ENCODE assay signal across 10 cellular contexts in genomic region chr3:20141841-20142240, GRCh38.
DNase-seq lines count a peak whose midpoint lies in the region; ATAC-seq and TF ChIP-seq lines count a peak whose summit lies in the region.
"Had no signal": no experiment of that assay in that cellular context is flagged by ENCODE, and none has a peak within 500 bp of the region (broad histone marks: within the 10 kb centered on the region; RNA-seq: fewer than 3 reads in every experiment).

No MANE protein-coding gene starts in this region.

- peaks cover 24% of the 10 kb centered on the region for H3K36me3 Mint-ChIP-seq in nephron (ENCODE audit: low read depth)
- H3K36me3 Mint-ChIP-seq in activated naive CD8-positive, alpha-beta T cell treated with anti-CD3 and anti-CD28 coated beads, Interleukin-2, amount 50 U/mL, for 24 hours (ENCODE audit: low read depth): peaks cover 32% of the 10 kb centered on the region

- H3K4me3 Mint-ChIP-seq in nephron: peak overlapping the region in 1 of 3 experiments; percentile 52
- H3K4me3 Mint-ChIP-seq in activated naive CD8-positive, alpha-beta T cell treated with anti-CD3 and anti-CD28 coated beads, Interleukin-2, amount 50 U/mL, for 24 hours: no peak overlapping the region

- no peak for TF ChIP-seq CTCF in nephron (IDR thresholded peaks at IDR 0.05; ENCODE audit: unreplicated experiment in 3 of 3)

- no peaks in the 10 kb centered on the region for H3K9me3 Mint-ChIP-seq in nephron
- no peaks in the 10 kb centered on the region for H3K9me3 Mint-ChIP-seq in activated naive CD8-positive, alpha-beta T cell treated with anti-CD3 and anti-CD28 coated beads, Interleukin-2, amount 50 U/mL, for 24 hours

- H3K4me1 Mint-ChIP-seq in nephron: peaks cover 30% of the 10 kb centered on the region
- H3K4me1 Mint-ChIP-seq in activated naive CD8-positive, alpha-beta T cell treated with anti-CD3 and anti-CD28 coated beads, Interleukin-2, amount 50 U/mL, for 24 hours: no peaks in the 10 kb centered on the region

- H3K27ac Mint-ChIP-seq in nephron: peak overlapping the region; percentile 78 to 88 (median 84)
- H3K27ac Mint-ChIP-seq in activated naive CD8-positive, alpha-beta T cell treated with anti-CD3 and anti-CD28 coated beads, Interleukin-2, amount 50 U/mL, for 24 hours: no peak overlapping the region

- peak; percentile 10 for DNase-seq in AG08396 (ENCODE audit: low spot score)
- DNase-seq in NCI-H69 (lab: John Stamatoyannopoulos, UW): peak; percentile 79
- DNase-seq in fibroblast of the conjunctiva (ENCODE audit: low read depth): peak; percentile 8
- DNase-seq in activated CD4-positive, CD25-positive, alpha-beta regulatory T cell (lab: John Stamatoyannopoulos, UW): no peak
- DNase-seq in activated naive CD8-positive, alpha-beta T cell treated with anti-CD3 and anti-CD28 coated beads, Interleukin-2, amount 50 U/mL, for 24 hours: no peak
- no peak for DNase-seq in NCI-H2029 treated with DMSO at 0.1 percent for 48 hours (lab: John Stamatoyannopoulos, UW)
- DNase-seq: activated naive CD4-positive, alpha-beta T cell; T-helper 2 cell had no signal

- H3K27me3 Mint-ChIP-seq in nephron (ENCODE audit: low read depth): no peaks in the 10 kb centered on the region
- no peaks in the 10 kb centered on the region for H3K27me3 Mint-ChIP-seq in activated naive CD8-positive, alpha-beta T cell treated with anti-CD3 and anti-CD28 coated beads, Interleukin-2, amount 50 U/mL, for 24 hours

- ATAC-seq in activated naive CD8-positive, alpha-beta T cell treated with anti-CD3 and anti-CD28 coated beads, Interleukin-2, amount 50 U/mL, for 24 hours: no peak
- no peak for ATAC-seq in HG02840 (IDR thresholded peaks at IDR 0.05; ENCODE audit: low FRiP score, unreplicated experiment)

Comparison
In these comparisons a context has a peak if more than half of its experiments do, and no peak if none do; other contexts are left out.
1. DNase-seq: peak in AG08396 (single experiment), NCI-H69 (single experiment) and fibroblast of the conjunctiva (single experiment); none in activated CD4-positive, CD25-positive, alpha-beta regulatory T cell (0 of 4), activated naive CD8-positive, alpha-beta T cell treated with anti-CD3 and anti-CD28 coated beads, Interleukin-2, amount 50 U/mL, for 24 hours (single experiment) and NCI-H2029 treated with DMSO at 0.1 percent for 48 hours (single experiment).